Comparison of ENCODE assay signal across 17 cellular contexts in genomic region chr20:18223399-18223798, GRCh38.
DNase-seq lines count a peak whose midpoint lies in the region; ATAC-seq and TF ChIP-seq lines count a peak whose summit lies in the region.
"Had no signal": no experiment of that assay in that cellular context is flagged by ENCODE, and none has a peak within 500 bp of the region (broad histone marks: within the 10 kb centered on the region; RNA-seq: fewer than 3 reads in every experiment).

No MANE protein-coding gene starts in this region.

- ATAC-seq in PC-3 (peak; percentile 57), GM19035 (IDR thresholded peaks at IDR 0.05; ENCODE audit: unreplicated experiment) (no peak), HG03280 (IDR thresholded peaks at IDR 0.05; ENCODE audit: unreplicated experiment) (no peak)
- ATAC-seq: Panc1 had no signal

- H3K4me1 Mint-ChIP-seq in endodermal cell, result peaks cover 14% of the 10 kb centered on the region
- H3K4me1 Mint-ChIP-seq: CD4-positive, CD25-positive, alpha-beta regulatory T cell had no signal

- H2AFZ ChIP-seq in PC-3 (ENCODE audit: low read length), result no peak overlapping the region

- H3K79me2 ChIP-seq in PC-3 (ENCODE audit: low read length), result no peaks in the 10 kb centered on the region

- WGBS in endodermal cell (ENCODE audit: insufficient coverage in 1 of 2, insufficient read length in 1 of 2), 2 experiments, result 92 to 96% methylated on average over 3 to 4 of the region's 4 CpGs
- WGBS in mesodermal cell (ENCODE audit: insufficient coverage in 2 of 2), 2 experiments, result 86 to 87% methylated on average over 3 of the region's 4 CpGs

- no peaks in the 10 kb centered on the region for H3F3A ChIP-seq in PC-3 (ENCODE audit: low read length, unreplicated experiment)

- intact Hi-C loops in PC-3 (cut with micrococcal nuclease), result no loop called here

- no peak overlapping the region for H3K27ac Mint-ChIP-seq in endodermal cell
- H3K27ac Mint-ChIP-seq: CD4-positive, CD25-positive, alpha-beta regulatory T cell had no signal

- no peaks in the 10 kb centered on the region for H4K20me1 ChIP-seq in PC-3 (ENCODE audit: low read length)

- H3K27ac ChIP-seq in PC-3 (ENCODE audit: low read length) (no peak overlapping the region), endodermal cell (ENCODE audit: low read depth, low read length) (no peak overlapping the region), mesodermal cell (ENCODE audit: low read depth, low read length, severe bottlenecking) (peak overlapping the region; percentile 53), coronary artery (no peak overlapping the region)

- TF ChIP-seq CTCF in PC-3 (conservative IDR thresholded peaks at IDR 0.05; ENCODE audit: low read depth, low read length) (no peak), endodermal cell (conservative IDR thresholded peaks at IDR 0.05) (no peak), coronary artery (IDR thresholded peaks at IDR 0.05) (no peak)

- H3K4me3 ChIP-seq in PC-3 (ENCODE audit: low read length), result no peak overlapping the region
- H3K4me3 ChIP-seq in endodermal cell (ENCODE audit: low read length), result no peak overlapping the region
- H3K4me3 ChIP-seq in mesodermal cell (ENCODE audit: extremely low read depth, insufficient read depth, low read length, poor library complexity, severe bottlenecking), result no peak overlapping the region
- no peak overlapping the region for H3K4me3 ChIP-seq in coronary artery

- no peaks in the 10 kb centered on the region for H3K9me2 ChIP-seq in PC-3 (replicated peaks; ENCODE audit: low read length)

- CTCF ChIA-PET in PC-3 (lab: Charles Lee), result no interaction called here

- BruUV-seq in PC-3 (replicated peaks; lab: Mats Ljungman, UMichigan), result no TSS peak

- peaks cover 24% of the 10 kb centered on the region for H3K4me1 ChIP-seq in PC-3 (ENCODE audit: insufficient read depth, low read length)
- H3K4me1 ChIP-seq in endodermal cell (ENCODE audit: control insufficient read depth, insufficient read depth, low read length), result peaks cover 4% of the 10 kb centered on the region
- peaks cover 22% of the 10 kb centered on the region for H3K4me1 ChIP-seq in mesodermal cell (ENCODE audit: control insufficient read depth, insufficient read depth, low read length, poor library complexity, severe bottlenecking)

- peak; percentile 2 for DNase-seq in EH (ENCODE audit: low read depth)
- DNase-seq in PC-3, result peak; percentile 43
- DNase-seq in endodermal cell, result peak; percentile 42
- no peak for DNase-seq in coronary artery (ENCODE audit: low spot score)
- DNase-seq in activated CD8-positive, alpha-beta memory T cell treated with anti-CD3 and anti-CD28 coated beads for 24 hours, result no peak
- DNase-seq: ACHN; CD4-positive, CD25-positive, alpha-beta regulatory T cell; DMS79; H7; Karpas-422; NCI-H1436 treated with DMSO at 0.1 percent for 48 hours; NCI-H2107; SIG-M5 had no signal

- H3K27me3 Mint-ChIP-seq in endodermal cell (ENCODE audit: insufficient read depth), result no peaks in the 10 kb centered on the region

- H3K4me3 Mint-ChIP-seq in endodermal cell, result no peak overlapping the region
- H3K4me3 Mint-ChIP-seq: CD4-positive, CD25-positive, alpha-beta regulatory T cell had no signal

- H3K9me3 ChIP-seq in PC-3 (ENCODE audit: low read length) (no peaks in the 10 kb centered on the region), endodermal cell (ENCODE audit: control insufficient read depth, low read length) (no peaks in the 10 kb centered on the region), mesodermal cell (ENCODE audit: control insufficient read depth, low read length) (no peaks in the 10 kb centered on the region)

- H3K36me3 Mint-ChIP-seq in endodermal cell (ENCODE audit: low read depth), result no peaks in the 10 kb centered on the region
- H3K36me3 Mint-ChIP-seq: CD4-positive, CD25-positive, alpha-beta regulatory T cell had no signal

- H3K27me3 ChIP-seq in PC-3 (ENCODE audit: low read length) (no peaks in the 10 kb centered on the region), endodermal cell (ENCODE audit: control insufficient read depth, insufficient read depth, low read length, poor library complexity, severe bottlenecking) (no peaks in the 10 kb centered on the region)

- H3K36me3 ChIP-seq in PC-3 (ENCODE audit: low read depth, low read length), result no peaks in the 10 kb centered on the region; the same call in 1 of the 2 replicates
- H3K36me3 ChIP-seq in endodermal cell (ENCODE audit: control insufficient read depth, insufficient read depth, low read length), result no peaks in the 10 kb centered on the region
- H3K36me3 ChIP-seq in mesodermal cell (ENCODE audit: control insufficient read depth, insufficient read depth, low read length), result no peaks in the 10 kb centered on the region

- H3K9me3 Mint-ChIP-seq in endodermal cell, result no peaks in the 10 kb centered on the region

- no peak overlapping the region for H3K9ac ChIP-seq in PC-3 (ENCODE audit: low read length)
- H3K9ac ChIP-seq in endodermal cell (ENCODE audit: extremely low read depth, low read length, poor library complexity, severe bottlenecking), result no peak overlapping the region

- no peak overlapping the region for H3K4me2 ChIP-seq in PC-3 (ENCODE audit: low read length)

- POLR2A ChIA-PET in PC-3 (lab: Charles Lee; ENCODE audit: unreplicated experiment), result no interaction called here

Comparison
In these comparisons a context has a peak if more than half of its experiments do, and no peak if none do; other contexts are left out.
1. DNase-seq: peak in EH (single experiment), PC-3 (single experiment) and endodermal cell (single experiment); none in coronary artery (single experiment) and activated CD8-positive, alpha-beta memory T cell treated with anti-CD3 and anti-CD28 coated beads for 24 hours (single experiment).